In genomic region chr10:44977287-44978212, GRCh38 we compare ENCODE assay signal across 10 cellular contexts. TPM values are rescaled to one million over a fixed set of nuclear protein-coding genes. Genes with fewer than 3 reads are reported as not detected.
DNase-seq lines count a peak whose midpoint lies in the region; ATAC-seq and TF ChIP-seq lines count a peak whose summit lies in the region.
"Had no signal": no experiment of that assay in that cellular context is flagged by ENCODE, and none has a peak within 500 bp of the region (broad histone marks: within the 10 kb centered on the region; RNA-seq: fewer than 3 reads in every experiment).

No MANE protein-coding gene starts in this region.

- H3K36me3 ChIP-seq in Loucy (ENCODE audit: insufficient read depth, low read length) (no peaks in the 10 kb centered on the region), colonic mucosa (no peaks in the 10 kb centered on the region), lower lobe of right lung (peaks cover 25% of the 10 kb centered on the region), subcutaneous abdominal adipose tissue (ENCODE audit: control insufficient read depth in 5 of 5, insufficient read depth in 5 of 5, low read length in 5 of 5) (peaks cover 0 to 40% (median 20%) of the 10 kb centered on the region in 5 donors)

- H3K27me3 ChIP-seq in Loucy (ENCODE audit: insufficient read depth, low read length, poor library complexity, severe bottlenecking) (no peaks in the 10 kb centered on the region), colonic mucosa (no peaks in the 10 kb centered on the region), lower lobe of right lung (ENCODE audit: low read depth) (no peaks in the 10 kb centered on the region), subcutaneous abdominal adipose tissue (ENCODE audit: control insufficient read depth in 5 of 5, insufficient read depth in 4 of 5, low read length in 5 of 5) (no peaks in the 10 kb centered on the region)
- H3K27me3 ChIP-seq: neutrophil had no signal

- H3K4me3 ChIP-seq in Loucy (ENCODE audit: low read length, poor library complexity, severe bottlenecking) (peak overlapping the region; percentile 56), colonic mucosa (peak overlapping the region; percentile 39), lower lobe of right lung (peak overlapping the region; percentile 72), subcutaneous abdominal adipose tissue (ENCODE audit: low read depth in 1 of 5, low read length in 5 of 5) (peak overlapping the region; percentile 74 to 98 (median 91))

- H3K9me3 ChIP-seq in Loucy (ENCODE audit: insufficient read depth, low read depth, low read length): no peaks in the 10 kb centered on the region
- no peaks in the 10 kb centered on the region for H3K9me3 ChIP-seq in colonic mucosa
- H3K9me3 ChIP-seq in lower lobe of right lung: no peaks in the 10 kb centered on the region
- H3K9me3 ChIP-seq in subcutaneous abdominal adipose tissue (ENCODE audit: control insufficient read depth in 5 of 5, low read length in 5 of 5): no peaks in the 10 kb centered on the region
- H3K9me3 ChIP-seq: neutrophil had no signal

- no peaks in the 10 kb centered on the region for H3F3A ChIP-seq in Loucy (ENCODE audit: low read depth)

- H3K27ac Mint-ChIP-seq in activated CD4-positive, alpha-beta T cell treated with anti-CD3 and anti-CD28 coated beads, Interleukin-2, amount 10 ng/mL, durations not matched to agents 7 days and 5 days: no peak overlapping the region

- H3K9me2 ChIP-seq in Loucy (replicated peaks; ENCODE audit: low read depth, low read length): no peaks in the 10 kb centered on the region

- H3K4me2 ChIP-seq in Loucy (ENCODE audit: low read depth, low read length, poor library complexity, severe bottlenecking): peak overlapping the region; percentile 58

- H3K9ac ChIP-seq in Loucy (ENCODE audit: low read depth, low read length, poor library complexity, severe bottlenecking): peak overlapping the region; percentile 54
- H3K9ac ChIP-seq in colonic mucosa (ENCODE audit: low read depth in 2 of 2, low read length in 2 of 2): peak overlapping the region; percentile 70
- H3K9ac ChIP-seq in subcutaneous abdominal adipose tissue (ENCODE audit: low read length in 5 of 5): peak overlapping the region; percentile 92 to 99 (median 96)

- no peaks in the 10 kb centered on the region for H3K79me2 ChIP-seq in Loucy (ENCODE audit: insufficient read depth, low read length)

- intact Hi-C loops in colonic mucosa (cut with DNase I): no loop called here
- intact Hi-C loops in lower lobe of right lung (cut with DNase I): no loop called here

- H3K4me1 Mint-ChIP-seq in activated CD4-positive, alpha-beta T cell treated with anti-CD3 and anti-CD28 coated beads, Interleukin-2, amount 10 ng/mL, durations not matched to agents 7 days and 5 days: peaks cover 24% of the 10 kb centered on the region

- H3K27ac ChIP-seq in colonic mucosa (peak overlapping the region; percentile 80), lower lobe of right lung (peak overlapping the region; percentile 90), subcutaneous abdominal adipose tissue (ENCODE audit: low read depth, low read length) (peak overlapping the region; percentile 90)
- H3K27ac ChIP-seq: neutrophil had no signal

- no peaks in the 10 kb centered on the region for H4K20me1 ChIP-seq in Loucy (ENCODE audit: insufficient read depth, low read length, poor library complexity, severe bottlenecking)

- H3K4me3 Mint-ChIP-seq in activated CD4-positive, alpha-beta T cell treated with anti-CD3 and anti-CD28 coated beads, Interleukin-2, amount 10 ng/mL, durations not matched to agents 7 days and 5 days: no peak overlapping the region

- H3K36me3 Mint-ChIP-seq in activated CD4-positive, alpha-beta T cell treated with anti-CD3 and anti-CD28 coated beads, Interleukin-2, amount 10 ng/mL, durations not matched to agents 7 days and 5 days (ENCODE audit: low read depth): no peaks in the 10 kb centered on the region

- peaks cover 2% of the 10 kb centered on the region for H3K27me3 Mint-ChIP-seq in activated CD4-positive, alpha-beta T cell treated with anti-CD3 and anti-CD28 coated beads, Interleukin-2, amount 10 ng/mL, durations not matched to agents 7 days and 5 days

- CTCF ChIA-PET in activated CD4-positive, alpha-beta T cell treated with anti-CD3 and anti-CD28 coated beads, Interleukin-2, amount 10 ng/mL, durations not matched to agents 7 days and 5 days (lab: Charles Lee): interaction anchor here (1.1 to 2.7 kb wide), 3 partner anchors 18 to 45 kb away, joined by 3 to 7 read pairs (median 6); no protein-coding TSS in a partner anchor

- peaks cover 54% of the 10 kb centered on the region for H3K4me1 ChIP-seq in Loucy (ENCODE audit: insufficient read depth, low read length, poor library complexity, severe bottlenecking)
- peaks cover 23% of the 10 kb centered on the region for H3K4me1 ChIP-seq in colonic mucosa
- H3K4me1 ChIP-seq in lower lobe of right lung: peaks cover 93% of the 10 kb centered on the region
- H3K4me1 ChIP-seq in subcutaneous abdominal adipose tissue (ENCODE audit: control insufficient read depth in 5 of 5, insufficient read depth in 5 of 5, low read length in 5 of 5): peaks cover 36 to 94% (median 92%) of the 10 kb centered on the region in 5 donors

- H3K9me3 Mint-ChIP-seq in activated CD4-positive, alpha-beta T cell treated with anti-CD3 and anti-CD28 coated beads, Interleukin-2, amount 10 ng/mL, durations not matched to agents 7 days and 5 days: no peaks in the 10 kb centered on the region

- DNase-seq in colonic mucosa: no peak
- DNase-seq in lower lobe of right lung: no peak
- no peak for DNase-seq in AML-193 (lab: John Stamatoyannopoulos, UW)
- no peak for DNase-seq in activated CD4-positive, alpha-beta T cell treated with anti-CD3 and anti-CD28 coated beads, Interleukin-2, amount 10 ng/mL, durations not matched to agents 7 days and 5 days
- DNase-seq: cerebellar nuclear complex had no signal

- ATAC-seq in lower lobe of right lung (no peak), GM18909 (IDR thresholded peaks at IDR 0.05; ENCODE audit: poor library complexity, unreplicated experiment) (no peak), GM18498 (IDR thresholded peaks at IDR 0.05; ENCODE audit: unreplicated experiment) (no peak)

- POLR2A ChIA-PET in activated CD4-positive, alpha-beta T cell treated with anti-CD3 and anti-CD28 coated beads, Interleukin-2, amount 10 ng/mL, durations not matched to agents 7 days and 5 days (lab: Charles Lee): no interaction called here

- TF ChIP-seq CTCF in Loucy (conservative IDR thresholded peaks at IDR 0.05; ENCODE audit: low read length): no peak
- no peak for TF ChIP-seq CTCF in colonic mucosa (IDR thresholded peaks at IDR 0.05)
- no peak for TF ChIP-seq CTCF in lower lobe of right lung (IDR thresholded peaks at IDR 0.05)

- H2AFZ ChIP-seq in Loucy (ENCODE audit: low read length): no peak overlapping the region

RNA-seq across cellular contexts. Expression of gene DEPP1, which starts 1.1 kb away (rescaled TPM):
- total RNA-seq in colonic mucosa (10 to 100 TPM; 11.1 to 20.2 TPM), lower lobe of right lung (108 TPM)
- total RNA-seq in activated CD4-positive, alpha-beta T cell treated with anti-CD3 and anti-CD28 coated beads, Interleukin-2, amount 10 ng/mL, durations not matched to agents 7 days and 5 days: under 1 TPM; 0.22 to 0.33 TPM

RNA-seq across cellular contexts. Expression of gene RASSF4, which starts 17.9 kb away (rescaled TPM):
- total RNA-seq in colonic mucosa (10 to 100 TPM; 13.1 to 19.9 TPM), lower lobe of right lung (49.0 TPM)
- under 1 TPM; 0.42 to 0.52 TPM for total RNA-seq in activated CD4-positive, alpha-beta T cell treated with anti-CD3 and anti-CD28 coated beads, Interleukin-2, amount 10 ng/mL, durations not matched to agents 7 days and 5 days

RNA-seq across cellular contexts. Expression of gene ZNF22, which starts 23.2 kb away (rescaled TPM):
- total RNA-seq in colonic mucosa (10 to 100 TPM; 16.5 to 17.3 TPM), lower lobe of right lung (22.1 TPM)
- total RNA-seq in activated CD4-positive, alpha-beta T cell treated with anti-CD3 and anti-CD28 coated beads, Interleukin-2, amount 10 ng/mL, durations not matched to agents 7 days and 5 days: 10 to 100 TPM; 26.9 to 29.7 TPM

Comparison
In these comparisons a context has a peak if more than half of its experiments do, and no peak if none do; other contexts are left out.
1. H3K4me3 ChIP-seq: peak in every context shown above with its lines; median percentile 91 in subcutaneous abdominal adipose tissue; 72 in lower lobe of right lung; 56 in Loucy; 39 in colonic mucosa.
2. RNA of gene DEPP1, which starts 1.1 kb away (total RNA-seq): 108 TPM in lower lobe of right lung (single experiment) and 11.1 to 20.2 TPM in colonic mucosa; 0.22 to 0.33 TPM in activated CD4-positive, alpha-beta T cell treated with anti-CD3 and anti-CD28 coated beads, Interleukin-2, amount 10 ng/mL, durations not matched to agents 7 days and 5 days; every median in the first group is over 4 times any median in the second.
3. RNA of gene RASSF4, which starts 17.9 kb away (total RNA-seq): 49.0 TPM in lower lobe of right lung (single experiment) and 13.1 to 19.9 TPM in colonic mucosa; 0.42 to 0.52 TPM in activated CD4-positive, alpha-beta T cell treated with anti-CD3 and anti-CD28 coated beads, Interleukin-2, amount 10 ng/mL, durations not matched to agents 7 days and 5 days; every median in the first group is over 4 times any median in the second.
4. Peak in every context shown above with its lines, with median percentiles within 50 percentile points of each other: H3K9ac ChIP-seq and H3K27ac ChIP-seq.